Comparison of ENCODE assay signal across 8 cellular contexts in the genomic region with DNA sequence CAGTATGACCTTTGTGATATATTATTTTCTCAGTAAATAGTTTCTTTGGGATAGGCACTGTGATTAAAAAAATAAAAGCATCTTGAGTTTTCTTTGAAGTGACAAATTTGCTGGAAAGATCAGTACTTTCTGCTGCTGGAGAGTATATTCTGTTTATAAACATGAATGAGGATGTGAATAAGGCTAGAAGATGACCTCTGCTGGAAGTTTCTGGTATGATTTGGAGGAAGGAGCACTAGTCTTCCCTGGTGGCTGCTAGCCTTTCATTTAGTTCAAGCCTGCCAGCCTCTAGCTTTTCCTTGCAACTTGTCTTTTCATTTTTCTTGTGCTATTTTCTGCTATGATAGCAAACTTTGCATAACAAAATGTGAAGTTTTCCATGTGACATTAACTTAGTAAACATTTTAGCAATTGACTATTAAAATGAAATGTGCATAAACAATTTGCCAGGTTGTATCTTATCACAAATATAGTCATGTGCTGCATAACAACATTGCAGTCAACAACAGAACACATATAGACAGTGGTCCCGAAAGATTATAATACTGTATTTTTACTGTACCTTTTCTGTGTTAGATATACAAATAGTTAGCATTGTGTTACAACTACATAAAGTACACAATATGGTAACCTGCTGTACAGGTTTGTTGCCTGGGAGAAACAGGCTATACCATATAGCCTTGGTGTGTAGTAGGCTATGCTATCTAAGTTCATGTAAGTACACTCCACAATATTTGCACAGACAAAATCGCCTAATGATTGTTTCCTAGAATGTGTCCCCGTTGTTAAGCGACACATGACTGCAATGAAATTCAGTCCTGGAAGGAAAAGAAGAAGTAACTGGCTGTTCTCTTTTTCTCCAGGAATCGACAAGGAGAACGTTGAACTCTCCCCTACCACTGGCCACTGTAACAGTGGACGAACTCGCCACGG. TPM values are rescaled to one million over a fixed set of nuclear protein-coding genes. Genes with fewer than 3 reads are reported as not detected.
DNase-seq lines count a peak whose midpoint lies in the region; ATAC-seq and TF ChIP-seq lines count a peak whose summit lies in the region.

No MANE protein-coding gene starts in this region.

- dilution Hi-C loops in mammary epithelial cell (cut with HindIII; ENCODE audit: low sequenced_read_pairs): no loop called here

- H3K4me1 Mint-ChIP-seq in CD8-positive, alpha-beta T cell (ENCODE audit: low read depth): peaks cover 14% of the 10 kb centered on the region

- no peak overlapping the region for H3K27ac ChIP-seq in CD8-positive, alpha-beta T cell (ENCODE audit: low read depth, low read length)
- H3K27ac ChIP-seq in mammary epithelial cell (ENCODE audit: insufficient read depth, low read depth, low read length) (no peak overlapping the region), aorta (ENCODE audit: low read depth in 1 of 2, low read length in 2 of 2) (no peak overlapping the region)

- POLR2A ChIA-PET in CD8-positive, alpha-beta T cell (lab: Charles Lee): interaction anchor here (0.8 kb wide), 1 partner anchor 60 kb away, joined by 3 read pairs; a partner anchor contains a TSS

- in situ Hi-C loops in mammary epithelial cell (cut with MboI; ENCODE audit: low sequenced_read_pairs in 2 of 2): loop anchor here in 1 of 2 donors (25.0 kb wide), 2 partner anchors 136 to 361 kb away; no protein-coding TSS in a partner anchor

- peak; percentile 84 for ATAC-seq in CD8-positive, alpha-beta T cell
- ATAC-seq in GM21723 (IDR thresholded peaks at IDR 0.05; ENCODE audit: unreplicated experiment) (peak; percentile 49), left colon (peak; percentile 80), aorta (ENCODE audit: low FRiP score) (peak; percentile 65)

- 97% methylated on average over 9 of the region's 9 CpGs for WGBS in mammary epithelial cell (ENCODE audit: low coverage, missing lambda C conversion rate)
- 90 to 91% methylated on average over 9 of the region's 9 CpGs for WGBS in aorta, 2 donors

- H3K27ac Mint-ChIP-seq in CD8-positive, alpha-beta T cell: no peak overlapping the region

- H3K9ac ChIP-seq in mammary epithelial cell (ENCODE audit: insufficient read depth, low read length): no peak overlapping the region

- H3K4me3 ChIP-seq in CD8-positive, alpha-beta T cell (ENCODE audit: low read depth, low read length): no peak overlapping the region
- H3K4me3 ChIP-seq in mammary epithelial cell (replicated peaks in 1 of 3; ENCODE audit: insufficient read depth in 1 of 3, low read depth in 2 of 3, low read length in 3 of 3) (no peak overlapping the region), aorta (ENCODE audit: low read length in 2 of 2) (no peak overlapping the region)

- no peaks in the 10 kb centered on the region for H4K20me1 ChIP-seq in mammary epithelial cell (ENCODE audit: insufficient read depth, low read length)

- H3K27me3 ChIP-seq in CD8-positive, alpha-beta T cell (ENCODE audit: insufficient read depth, low read length): no peaks in the 10 kb centered on the region
- no peaks in the 10 kb centered on the region for H3K27me3 ChIP-seq in mammary epithelial cell (ENCODE audit: insufficient read depth, low read length)
- H3K27me3 ChIP-seq in aorta (ENCODE audit: control insufficient read depth in 1 of 2, insufficient read depth in 2 of 2, low read length in 1 of 2): no peaks in the 10 kb centered on the region

- CTCF ChIA-PET in CD8-positive, alpha-beta T cell (lab: Charles Lee): interaction anchor here (0.6 to 3.2 kb wide), 30 partner anchors 9 to 469 kb away, joined by 3 to 40 read pairs (median 4); a partner anchor contains a TSS
- CTCF ChIA-PET in mammary epithelial cell (lab: Charles Lee; ENCODE audit: low non-redundant PET): no interaction called here

- peak; percentile 91 for TF ChIP-seq CTCF in CD8-positive, alpha-beta T cell (IDR thresholded peaks at IDR 0.05)
- peak; percentile 61 to 67 for TF ChIP-seq CTCF in mammary epithelial cell (conservative IDR thresholded peaks at IDR 0.05 in 1 of 2, IDR thresholded peaks at IDR 0.05 in 1 of 2; ENCODE audit: extremely low read depth in 1 of 2, insufficient read depth in 1 of 2, low read depth in 1 of 2, low read length in 2 of 2)

- intact Hi-C loops in CD8-positive, alpha-beta T cell (cut with DNase I, micrococcal nuclease): loop anchor here (1.0 to 5.0 kb wide), 7 partner anchors 63 to 469 kb away; no protein-coding TSS in a partner anchor
- intact Hi-C loops in mammary epithelial cell (cut with micrococcal nuclease): loop anchor here (2.0 to 5.0 kb wide), 2 partner anchors 141 to 361 kb away; no protein-coding TSS in a partner anchor
- intact Hi-C loops in left colon (cut with DNase I, micrococcal nuclease): no loop called here
- intact Hi-C loops in aorta (cut with DNase I): no loop called here

- no peak overlapping the region for H3K4me3 Mint-ChIP-seq in CD8-positive, alpha-beta T cell

- peaks cover 23% of the 10 kb centered on the region for H3K36me3 Mint-ChIP-seq in CD8-positive, alpha-beta T cell

- no TSS peak for BruUV-seq in mammary epithelial cell (replicated peaks; lab: Mats Ljungman, UMichigan)

- H3K79me2 ChIP-seq in mammary epithelial cell (ENCODE audit: insufficient read depth, low read length): no peaks in the 10 kb centered on the region

- H3K4me1 ChIP-seq in CD8-positive, alpha-beta T cell (ENCODE audit: insufficient read depth, low read length): no peaks in the 10 kb centered on the region
- H3K4me1 ChIP-seq in mammary epithelial cell (ENCODE audit: insufficient read depth, low read length) (peaks cover 3% of the 10 kb centered on the region), aorta (ENCODE audit: control insufficient read depth in 1 of 2, insufficient read depth in 2 of 2, low read length in 2 of 2) (no peaks in the 10 kb centered on the region)

- peak in 1 of 7 experiments; percentile 29 for DNase-seq in CD8-positive, alpha-beta T cell
- DNase-seq in NCI-H82 treated with DMSO at 0.1 percent for 48 hours (lab: John Stamatoyannopoulos, UW; ENCODE audit: unreplicated experiment) (peak; percentile 27), mammary epithelial cell (peak; percentile 39), left colon (no peak), aorta (no peak), T1000 (lab: John Stamatoyannopoulos, UW) (no peak)
- DNase-seq in effector CD8-positive, alpha-beta T cell (lab: John Stamatoyannopoulos, UW): no peak

- no peaks in the 10 kb centered on the region for H3K27me3 Mint-ChIP-seq in CD8-positive, alpha-beta T cell (ENCODE audit: low read depth)

- H3K9me3 Mint-ChIP-seq in CD8-positive, alpha-beta T cell: no peaks in the 10 kb centered on the region

- no peak overlapping the region for H3K4me2 ChIP-seq in mammary epithelial cell (ENCODE audit: insufficient read depth, low read depth, low read length)

- H3K9me3 ChIP-seq in CD8-positive, alpha-beta T cell (ENCODE audit: low read length): no peaks in the 10 kb centered on the region
- H3K9me3 ChIP-seq in mammary epithelial cell (replicated peaks; ENCODE audit: insufficient read depth, low read length): no peaks in the 10 kb centered on the region
- H3K9me3 ChIP-seq in aorta (ENCODE audit: control insufficient read depth, low read length): no peaks in the 10 kb centered on the region

- no peak overlapping the region for H2AFZ ChIP-seq in mammary epithelial cell (ENCODE audit: low read depth, low read length)

- H3K36me3 ChIP-seq in CD8-positive, alpha-beta T cell (ENCODE audit: insufficient read depth, low read length): no peaks in the 10 kb centered on the region
- H3K36me3 ChIP-seq in mammary epithelial cell (ENCODE audit: insufficient read depth, low read length): peaks cover 8% of the 10 kb centered on the region
- H3K36me3 ChIP-seq in aorta (ENCODE audit: control insufficient read depth in 1 of 2, insufficient read depth in 2 of 2, low read length in 1 of 2): peaks cover 2 to 3% of the 10 kb centered on the region in 2 donors

RNA-seq across cellular contexts. Expression of a gene that starts 18.1 kb away (rescaled TPM):
- total RNA-seq in CD8-positive, alpha-beta T cell: 10 to 100 TPM; 82.0 to 86.4 TPM
- total RNA-seq in mammary epithelial cell: 1 to 10 TPM; 4.8 to 6.5 TPM
- 2.6 TPM for polyA plus RNA-seq in mammary epithelial cell
- polyA minus RNA-seq in mammary epithelial cell: 9.0 TPM
- 10 to 100 TPM; 42.5 to 46.9 TPM for total RNA-seq in left colon
- total RNA-seq in aorta: 1 to 10 TPM in 1 of 2 donors, under 1 TPM in 1; 0.94 to 2.6 TPM
- polyA plus RNA-seq in aorta: 1 to 10 TPM in 1 of 2 donors, under 1 TPM in 1; 0.15 to 1.9 TPM

RNA-seq across cellular contexts. Expression of a gene that starts 52.0 kb away (rescaled TPM):
- 10 to 100 TPM; 43.3 to 44.4 TPM for total RNA-seq in CD8-positive, alpha-beta T cell
- total RNA-seq in mammary epithelial cell (1 to 10 TPM in 1 of 2 donors, under 1 TPM in 1; 0.42 to 1.0 TPM), left colon (1 to 10 TPM in 1 of 2 donors, under 1 TPM in 1; 0.98 to 3.4 TPM), aorta (10 to 100 TPM in 1 of 2 donors, 1 to 10 TPM in 1; 9.2 to 15.5 TPM)
- polyA plus RNA-seq in mammary epithelial cell (0.60 TPM), aorta (10 to 100 TPM in 1 of 2 donors, 1 to 10 TPM in 1; 3.8 to 37.2 TPM)
- polyA minus RNA-seq in mammary epithelial cell: not detected

RNA-seq across cellular contexts. Expression of a gene that starts 59.6 kb away (rescaled TPM):
- total RNA-seq in CD8-positive, alpha-beta T cell: 10 to 100 TPM; 77.5 to 82.0 TPM
- 1 to 10 TPM in 1 of 2 donors, under 1 TPM in 1; under 0.01 to 2.0 TPM for total RNA-seq in mammary epithelial cell
- polyA plus RNA-seq in mammary epithelial cell: 3.4 TPM
- polyA minus RNA-seq in mammary epithelial cell: 1.4 TPM
- total RNA-seq in left colon: 1 to 10 TPM; 3.7 to 8.7 TPM
- total RNA-seq in aorta: 10 to 100 TPM; 12.7 to 16.9 TPM
- 10 to 100 TPM in 1 of 2 donors, 1 to 10 TPM in 1; 1.7 to 29.9 TPM for polyA plus RNA-seq in aorta

Comparison
In these comparisons a context has a peak if more than half of its experiments do, and no peak if none do; other contexts are left out.
1. DNase-seq: peak in NCI-H82 treated with DMSO at 0.1 percent for 48 hours (single experiment) and mammary epithelial cell (single experiment); none in left colon (0 of 2), aorta (0 of 2), T1000 (single experiment) and effector CD8-positive, alpha-beta T cell (single experiment).
2. RNA of a gene that starts 18.1 kb away (total RNA-seq): 82.0 to 86.4 TPM in CD8-positive, alpha-beta T cell and 42.5 to 46.9 TPM in left colon; 4.8 to 6.5 TPM in mammary epithelial cell and 0.94 to 2.6 TPM in aorta; every median in the first group is over 4 times any median in the second.
3. RNA of a gene that starts 59.6 kb away (total RNA-seq): 77.5 to 82.0 TPM in CD8-positive, alpha-beta T cell; 12.7 to 16.9 TPM in aorta, 3.7 to 8.7 TPM in left colon and under 0.01 to 2.0 TPM in mammary epithelial cell; every median in the first group is over 4 times any median in the second.
4. intact Hi-C loops: an anchor here in CD8-positive, alpha-beta T cell (1.0 to 5.0 kb wide) and mammary epithelial cell (2.0 to 5.0 kb wide); none called in left colon and aorta.
5. Peak in every context shown above with its lines, with median percentiles within 50 percentile points of each other: ATAC-seq.